In the genomic region with DNA sequence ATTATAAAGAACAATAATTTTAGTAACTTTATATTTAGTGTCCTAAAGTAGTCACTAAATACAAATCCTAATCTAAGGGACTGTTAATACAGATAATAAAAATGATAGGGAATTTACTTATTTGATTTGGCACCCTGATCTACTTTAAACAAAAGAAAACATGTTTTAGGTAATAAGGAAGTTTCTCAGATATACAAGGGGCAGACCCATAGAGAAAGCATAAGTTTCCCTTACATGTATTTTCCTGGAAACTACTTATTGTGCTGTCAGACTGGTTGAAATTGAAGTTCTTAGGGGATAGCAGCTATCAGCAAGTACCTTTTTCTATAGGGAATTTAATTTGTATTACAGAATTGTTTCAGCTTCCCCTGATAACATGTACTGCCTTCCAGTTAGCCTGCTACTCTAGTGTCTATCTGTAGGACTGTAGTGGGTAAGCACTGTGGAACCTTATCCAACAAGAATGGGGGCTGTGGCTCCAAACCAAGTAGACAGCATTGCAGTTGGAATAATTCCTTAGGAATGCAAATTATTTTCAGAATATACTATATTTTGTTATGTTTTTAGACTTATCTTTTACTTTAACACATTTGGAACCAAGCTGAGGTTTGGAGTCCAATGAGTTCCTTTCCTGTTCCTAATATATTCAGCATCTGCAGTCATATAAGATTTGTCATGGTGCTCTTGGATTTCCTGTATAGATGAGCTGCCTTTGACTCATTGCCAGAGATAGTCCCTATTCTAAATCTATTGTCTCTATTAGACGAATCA, we compare ENCODE assay signal across 1 cellular context.
TF ChIP-seq lines count a peak whose summit lies in the region.

No MANE protein-coding gene starts in this region.

TF ChIP-seq in IMR-90, 13 proteins besides CTCF, POLR2A, EP300 and RAD21:
- TF ChIP-seq ELK1 (IDR thresholded peaks at IDR 0.05; ENCODE audit: borderline replicate concordance, low read depth, low read length), result no peak
- TF ChIP-seq MAFK (IDR thresholded peaks at IDR 0.05; ENCODE audit: low read depth, low read length), result no peak
- no peak for TF ChIP-seq RCOR1 (IDR thresholded peaks at IDR 0.05; ENCODE audit: insufficient replicate concordance, low read length)
- TF ChIP-seq CHD1 (IDR thresholded peaks at IDR 0.05; ENCODE audit: low read depth, low read length), result no peak
- no peak for TF ChIP-seq MXI1 (IDR thresholded peaks at IDR 0.05; ENCODE audit: borderline replicate concordance, low read depth, low read length)
- no peak for TF ChIP-seq NFE2L2 (IDR thresholded peaks at IDR 0.05; ENCODE audit: low read depth, low read length)
- no peak for TF ChIP-seq MAZ (IDR thresholded peaks at IDR 0.05; ENCODE audit: borderline replicate concordance, low read depth, low read length)
- no peak for TF ChIP-seq BHLHE40 (IDR thresholded peaks at IDR 0.05; ENCODE audit: low read depth, low read length)
- no peak for TF ChIP-seq FOS (IDR thresholded peaks at IDR 0.05; ENCODE audit: low read depth, low read length)
- no peak for TF ChIP-seq USF2 (IDR thresholded peaks at IDR 0.05; ENCODE audit: low read depth, low read length)
- no peak for TF ChIP-seq SMC3 (IDR thresholded peaks at IDR 0.05; ENCODE audit: low read depth, low read length)
- TF ChIP-seq RFX5 (IDR thresholded peaks at IDR 0.05; ENCODE audit: low read depth, low read length), result no peak
- no peak for TF ChIP-seq CEBPB (IDR thresholded peaks at IDR 0.05; ENCODE audit: low read depth, low read length)
